In genomic region chr1:115364776-115365155, GRCh38 we compare ENCODE assay signal across 22 cellular contexts. TPM values are rescaled to one million over a fixed set of nuclear protein-coding genes. Genes with fewer than 3 reads are reported as not detected.
DNase-seq lines count a peak whose midpoint lies in the region; ATAC-seq and TF ChIP-seq lines count a peak whose summit lies in the region.
"Had no signal": no experiment of that assay in that cellular context is flagged by ENCODE, and none has a peak within 500 bp of the region (broad histone marks: within the 10 kb centered on the region; RNA-seq: fewer than 3 reads in every experiment).

No MANE protein-coding gene starts in this region.

- peak overlapping the region; percentile 10 for H3K4me3 Mint-ChIP-seq in osteocyte (ENCODE audit: unreplicated experiment)
- H3K4me3 Mint-ChIP-seq: activated naive CD8-positive, alpha-beta T cell treated with anti-CD3 and anti-CD28 coated beads, Interleukin-2, amount 10 ng/mL, durations not matched to agents 7 days and 5 days; CD4-positive, alpha-beta memory T cell; dendritic cell treated with granulocyte-macrophage colony-stimulating factor and Interleukin-4, amounts not matched to agents 40 ng/mL and 50 ng/mL, for 4 days; neural progenitor cell had no signal

- CTCF ChIA-PET in SK-N-SH (lab: Yijun Ruan, JAX): interaction anchor here (1.1 to 4.2 kb wide), 9 partner anchors 10 to 226 kb away, joined by 3 to 26 read pairs (median 5); partner anchors contain the start of gene NGF

- no peaks in the 10 kb centered on the region for H3K9me3 Mint-ChIP-seq in osteocyte (ENCODE audit: unreplicated experiment)

- peak overlapping the region; percentile 91 for H3K27ac Mint-ChIP-seq in osteocyte (ENCODE audit: unreplicated experiment)
- H3K27ac Mint-ChIP-seq: activated naive CD8-positive, alpha-beta T cell treated with anti-CD3 and anti-CD28 coated beads, Interleukin-2, amount 10 ng/mL, durations not matched to agents 7 days and 5 days; CD4-positive, alpha-beta memory T cell; dendritic cell treated with granulocyte-macrophage colony-stimulating factor and Interleukin-4, amounts not matched to agents 40 ng/mL and 50 ng/mL, for 4 days; neural progenitor cell had no signal

- TF ChIP-seq CTCF in SK-N-SH (IDR thresholded peaks at IDR 0.05) (no peak), heart right ventricle (IDR thresholded peaks at IDR 0.05) (no peak), osteocyte (IDR thresholded peaks at IDR 0.05) (no peak), transverse colon (IDR thresholded peaks at IDR 0.05) (no peak)

- no peaks in the 10 kb centered on the region for H3K9me3 ChIP-seq in SK-N-SH
- peaks cover 0 to 15% (median 0%) of the 10 kb centered on the region in 11 donors for H3K9me3 ChIP-seq in heart right ventricle
- H3K9me3 ChIP-seq in transverse colon: no peaks in the 10 kb centered on the region
- H3K9me3 ChIP-seq: suprapubic skin had no signal

- no peaks in the 10 kb centered on the region for H3K27me3 Mint-ChIP-seq in osteocyte (ENCODE audit: unreplicated experiment)

- peaks cover 28% of the 10 kb centered on the region for H3K4me1 Mint-ChIP-seq in osteocyte (ENCODE audit: unreplicated experiment)
- H3K4me1 Mint-ChIP-seq: activated naive CD8-positive, alpha-beta T cell treated with anti-CD3 and anti-CD28 coated beads, Interleukin-2, amount 10 ng/mL, durations not matched to agents 7 days and 5 days; CD4-positive, alpha-beta memory T cell; neural progenitor cell had no signal

- H3K9me2 ChIP-seq in SK-N-SH: no peaks in the 10 kb centered on the region

- no peaks in the 10 kb centered on the region for H3K79me2 ChIP-seq in SK-N-SH (ENCODE audit: insufficient read depth)

- H3K36me3 ChIP-seq in SK-N-SH (replicated peaks in 1 of 2; ENCODE audit: control insufficient read depth in 1 of 2, insufficient read depth in 2 of 2, low read length in 1 of 2): no peaks in the 10 kb centered on the region
- no peaks in the 10 kb centered on the region for H3K36me3 ChIP-seq in heart right ventricle
- no peaks in the 10 kb centered on the region for H3K36me3 ChIP-seq in transverse colon
- H3K36me3 ChIP-seq: brain microvascular endothelial cell, neural progenitor cell, suprapubic skin had no signal

- no peaks in the 10 kb centered on the region for H4K20me1 ChIP-seq in SK-N-SH (ENCODE audit: insufficient read depth)

- no peaks in the 10 kb centered on the region for H3F3A ChIP-seq in SK-N-SH (replicated peaks; ENCODE audit: insufficient read depth)

- DNase-seq in SK-N-SH (peak; percentile 78), heart right ventricle (no peak), osteocyte (ENCODE audit: extremely low spot score, unreplicated experiment) (no peak), transverse colon (no peak), SKM-1 treated with dmso at 0.1 percent for 144 hours (lab: John Stamatoyannopoulos, UW; ENCODE audit: unreplicated experiment) (no peak), SHP77 (lab: John Stamatoyannopoulos, UW) (no peak), hippocampal formation (lab: John Stamatoyannopoulos, UW) (no peak)
- DNase-seq in activated CD4-positive, alpha-beta T cell treated with anti-CD3 and anti-CD28 coated beads, Interleukin-2, amount 50 U/mL, for 1 hour: no peak
- DNase-seq: activated naive CD8-positive, alpha-beta T cell treated with anti-CD3 and anti-CD28 coated beads, Interleukin-2, amount 10 ng/mL, durations not matched to agents 7 days and 5 days; CD4-positive, alpha-beta memory T cell; kidney glomerular epithelial cell; NCI-H1436; NCI-H2171 had no signal

- WGBS in SK-N-SH (ENCODE audit: low lambda C conversion rate): 41% methylated on average over 2 of the region's 2 CpGs
- 21 to 40% methylated on average over 2 of the region's 2 CpGs for WGBS in heart right ventricle, 2 donors
- 44% methylated on average over 2 of the region's 2 CpGs; no CpG with 5 or more reads in 1 of the 2 donors for WGBS in transverse colon (ENCODE audit: low coverage in 1 of 2), 2 donors

- H3K4me3 ChIP-seq in SK-N-SH (ENCODE audit: low read depth in 2 of 2, low read length in 1 of 2): no peak overlapping the region
- H3K4me3 ChIP-seq in heart right ventricle: no peak overlapping the region
- no peak overlapping the region for H3K4me3 ChIP-seq in transverse colon
- H3K4me3 ChIP-seq: GM23248, neural progenitor cell, suprapubic skin had no signal

- H3K27ac ChIP-seq in SK-N-SH (ENCODE audit: low read depth in 2 of 2, low read length in 1 of 2): peak overlapping the region; percentile 61 to 94; a peak in 3 of 4 replicates
- peak overlapping the region; percentile 31 to 86 (median 73) for H3K27ac ChIP-seq in heart right ventricle
- peak overlapping the region; percentile 29 to 60 (median 49) for H3K27ac ChIP-seq in transverse colon
- H3K27ac ChIP-seq: brain microvascular endothelial cell, GM23248, HL-60, neural progenitor cell, suprapubic skin had no signal

- in situ Hi-C loops in transverse colon (cut with MboI; ENCODE audit: low pct_ligation_motif_present in 1 of 4, low pct_unique_long_range_greater_than_20kb in 1 of 4, low sequenced_read_pairs in 3 of 4): no loop called here

- H3K4me1 ChIP-seq in SK-N-SH (ENCODE audit: control insufficient read depth in 1 of 2, insufficient read depth in 2 of 2, low read depth in 1 of 2, low read length in 1 of 2): peaks cover 10 to 27% of the 10 kb centered on the region in 2 experiments; a peak in 3 of 4 replicates
- H3K4me1 ChIP-seq in heart right ventricle: peaks cover 3 to 44% (median 31%) of the 10 kb centered on the region in 9 donors
- peaks cover 0 to 16% (median 9%) of the 10 kb centered on the region in 4 donors for H3K4me1 ChIP-seq in transverse colon
- H3K4me1 ChIP-seq: neural progenitor cell, suprapubic skin had no signal

- H3K36me3 Mint-ChIP-seq in osteocyte (ENCODE audit: unreplicated experiment): no peaks in the 10 kb centered on the region
- H3K36me3 Mint-ChIP-seq: activated naive CD8-positive, alpha-beta T cell treated with anti-CD3 and anti-CD28 coated beads, Interleukin-2, amount 10 ng/mL, durations not matched to agents 7 days and 5 days; CD4-positive, alpha-beta memory T cell; neural progenitor cell had no signal

- ATAC-seq in heart right ventricle: peak; percentile 40 to 87 (median 70)

- TF ChIP-seq EP300 in SK-N-SH (IDR thresholded peaks at IDR 0.05; ENCODE audit: borderline replicate concordance in 1 of 2, low read depth in 1 of 2, low read length in 1 of 2) (peak in 1 of 2 experiments; percentile 83; a peak in 2 of 4 replicates), transverse colon (IDR thresholded peaks at IDR 0.05; ENCODE audit: low read depth) (no peak)

- H3K4me2 ChIP-seq in SK-N-SH: peak overlapping the region; percentile 63; the same call in 1 of the 2 replicates
- H3K4me2 ChIP-seq: neural progenitor cell had no signal

- TF ChIP-seq RAD21 in SK-N-SH (IDR thresholded peaks at IDR 0.05; ENCODE audit: low read length): 0 out of 2 replicates have a peak, but pooled peaks have one; percentile 11

- intact Hi-C loops in heart right ventricle (cut with DNase I): no loop called here
- intact Hi-C loops in transverse colon (cut with DNase I; ENCODE audit: low total_unique reads): no loop called here

- POLR2A ChIA-PET in SK-N-SH (lab: Yijun Ruan, JAX): no interaction called here

- 0 out of 2 replicates have a peak overlapping the region, but pooled peaks have one; percentile 29 for H2AFZ ChIP-seq in SK-N-SH (ENCODE audit: low read depth)
- H2AFZ ChIP-seq: GM23248, neural progenitor cell had no signal

- H3K27me3 ChIP-seq in SK-N-SH (ENCODE audit: insufficient read depth) (no peaks in the 10 kb centered on the region), heart right ventricle (no peaks in the 10 kb centered on the region), transverse colon (no peaks in the 10 kb centered on the region)
- H3K27me3 ChIP-seq: brain microvascular endothelial cell, neural progenitor cell, suprapubic skin had no signal

- no peak overlapping the region for H3K9ac ChIP-seq in SK-N-SH
- H3K9ac ChIP-seq: GM23248, neural progenitor cell had no signal

- no peak for TF ChIP-seq POLR2A in transverse colon (IDR thresholded peaks at IDR 0.05)

TF ChIP-seq in SK-N-SH, 30 proteins besides CTCF, POLR2A, EP300 and RAD21 (continues in another document):
- TF ChIP-seq JUND (IDR thresholded peaks at IDR 0.05) (no peak), ZBTB33 (IDR thresholded peaks at IDR 0.05; ENCODE audit: borderline replicate concordance, low read depth) (no peak), RXRA (IDR thresholded peaks at IDR 0.05; ENCODE audit: borderline replicate concordance, low read depth) (no peak), USF1 (IDR thresholded peaks at IDR 0.05; ENCODE audit: borderline replicate concordance, low read depth) (peak; percentile 40; the same call in 1 of the 2 replicates), FOXM1 (IDR thresholded peaks at IDR 0.05; ENCODE audit: low read depth) (no peak), SIN3A (IDR thresholded peaks at IDR 0.05; ENCODE audit: borderline replicate concordance, low read depth, low read length) (no peak), FOXJ3 (CRISPR knock-in tag; IDR thresholded peaks at IDR 0.05) (peak; percentile 71; the same call in 1 of the 2 replicates), TEAD4 (IDR thresholded peaks at IDR 0.05; ENCODE audit: borderline replicate concordance, insufficient read depth) (no peak)

RNA-seq across cellular contexts. Expression of gene NGF, which starts 26.7 kb away (rescaled TPM):
- 53.7 and 75.8 TPM in 2 replicates for polyA plus RNA-seq in SK-N-SH (2012; rRNA removed)
- 44.0 and 44.5 TPM in 2 replicates for polyA plus RNA-seq in SK-N-SH (2012; cell fraction: cytosol; rRNA removed)
- 46.9 and 53.1 TPM in 2 replicates for polyA plus RNA-seq in SK-N-SH (2012; cell fraction: nucleus; rRNA removed)
- total RNA-seq in heart right ventricle: 1 to 10 TPM; 1.8 to 5.3 (median 2.9) TPM
- 10 to 100 TPM in 1 of 2 donors, 1 to 10 TPM in 1; 5.9 to 21.6 TPM for polyA plus RNA-seq in heart right ventricle
- total RNA-seq in osteocyte: 14.8 and 19.6 TPM in 2 replicates
- total RNA-seq in transverse colon: 1 to 10 TPM in 1 of 4 donors, not detected in 3; 4.5 TPM
- total RNA-seq: activated naive CD8-positive, alpha-beta T cell treated with anti-CD3 and anti-CD28 coated beads, Interleukin-2, amount 10 ng/mL, durations not matched to agents 7 days and 5 days; CD4-positive, alpha-beta memory T cell; endothelial cell of umbilical vein; mononuclear cell; pulmonary artery endothelial cell had no signal
- polyA plus RNA-seq: CD4-positive, alpha-beta memory T cell; endothelial cell of umbilical vein had no signal
